Comparison of ENCODE assay signal across 22 cellular contexts in genomic region chr9:116673375-116673774, GRCh38.
"Had no signal": no experiment of that assay in that cellular context is flagged by ENCODE, and none has a peak within 500 bp of the region (broad histone marks: within the 10 kb centered on the region; RNA-seq: fewer than 3 reads in every experiment).

No MANE protein-coding gene starts in this region.

- H3K27me3 Mint-ChIP-seq: activated naive CD4-positive, alpha-beta T cell treated with anti-CD3 and anti-CD28 coated beads, Interleukin-2, amount 50 U/mL, for 24 hours; brain; central memory CD8-positive, alpha-beta T cell had no signal

- H3K4me1 Mint-ChIP-seq: activated naive CD4-positive, alpha-beta T cell treated with anti-CD3 and anti-CD28 coated beads, Interleukin-2, amount 50 U/mL, for 24 hours; brain; central memory CD8-positive, alpha-beta T cell had no signal

- H3K27ac Mint-ChIP-seq: activated CD8-positive, alpha-beta T cell treated with anti-CD3 and anti-CD28 coated beads, Interleukin-2, amount 10 ng/mL, durations not matched to agents 7 days and 5 days; activated naive CD4-positive, alpha-beta T cell treated with anti-CD3 and anti-CD28 coated beads, Interleukin-2, amount 50 U/mL, for 24 hours; brain; T-helper 1 cell treated with Interleukin-12 subunit alpha and Interleukin-12 subunit beta and Interleukin-4 antibody, amounts not matched to agents 30 μg/mL and 1 μg/mL, for 36 hours had no signal

- DNase-seq: activated CD4-positive, alpha-beta T cell treated with anti-CD3 and anti-CD28 coated beads for 4 hours; activated CD4-positive, alpha-beta T cell treated with anti-CD3 and anti-CD28 coated beads, Interleukin-2, amount 50 U/mL, for 4 hours; activated CD8-positive, alpha-beta memory T cell treated with anti-CD3 and anti-CD28 coated beads, Interleukin-2, amount 50 U/mL, for 48 hours; activated CD8-positive, alpha-beta T cell treated with anti-CD3 and anti-CD28 coated beads, Interleukin-2, amount 10 ng/mL, durations not matched to agents 7 days and 5 days; activated T-cell treated with anti-CD3 and anti-CD28 coated beads, Interleukin-2, amount 50 U/mL, for 1 hour; amygdala; NCI-H1092; NCI-H1417 treated with DMSO at 0.1 percent for 48 hours; NCI-H1694; NCI-H2029; NCI-H2107; NCI-H2171 treated with DMSO at 0.1 percent for 48 hours; NCI-H345; NCI-H510A; NCI-H69; Peyer's patch; Right ventricle myocardium superior; SJCRH30 had no signal

- H3K4me3 Mint-ChIP-seq: activated CD8-positive, alpha-beta T cell treated with anti-CD3 and anti-CD28 coated beads, Interleukin-2, amount 10 ng/mL, durations not matched to agents 7 days and 5 days; activated naive CD4-positive, alpha-beta T cell treated with anti-CD3 and anti-CD28 coated beads, Interleukin-2, amount 50 U/mL, for 24 hours; brain; central memory CD8-positive, alpha-beta T cell; T-helper 1 cell treated with Interleukin-12 subunit alpha and Interleukin-12 subunit beta and Interleukin-4 antibody, amounts not matched to agents 30 μg/mL and 1 μg/mL, for 36 hours had no signal
